Comparison of ENCODE assay signal across 1 cellular context in the genomic region with DNA sequence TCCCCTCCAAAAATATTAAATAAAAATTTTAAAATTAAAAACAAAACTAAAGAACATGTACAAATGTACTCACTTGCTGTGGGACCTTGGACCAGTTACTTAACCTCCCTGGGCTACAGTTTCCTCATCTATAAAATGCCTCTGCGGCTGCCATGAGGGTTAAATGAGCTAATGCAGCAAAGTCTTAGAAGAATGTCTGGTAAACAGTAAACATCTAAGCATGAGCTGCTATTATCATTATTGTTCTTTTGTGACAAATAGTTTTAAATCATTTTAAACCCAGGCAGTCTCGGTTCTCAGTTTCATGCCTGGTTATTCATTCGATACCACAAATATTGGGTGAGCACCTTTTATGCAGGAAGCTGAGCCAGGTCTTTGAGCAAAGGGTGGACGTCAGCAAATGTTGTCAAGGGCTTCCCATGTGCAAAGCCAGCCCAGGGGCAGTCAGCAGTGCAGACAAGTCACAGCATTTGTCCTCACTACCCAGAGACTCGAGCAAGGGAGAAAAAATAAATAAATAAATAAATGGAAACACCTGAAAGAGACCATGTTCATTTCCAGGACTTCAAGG.
TF ChIP-seq lines count a peak whose summit lies in the region.

No MANE protein-coding gene starts in this region.

TF ChIP-seq in HepG2, 621 proteins besides CTCF, POLR2A, EP300 and RAD21:
- TF ChIP-seq, protein P1, sequence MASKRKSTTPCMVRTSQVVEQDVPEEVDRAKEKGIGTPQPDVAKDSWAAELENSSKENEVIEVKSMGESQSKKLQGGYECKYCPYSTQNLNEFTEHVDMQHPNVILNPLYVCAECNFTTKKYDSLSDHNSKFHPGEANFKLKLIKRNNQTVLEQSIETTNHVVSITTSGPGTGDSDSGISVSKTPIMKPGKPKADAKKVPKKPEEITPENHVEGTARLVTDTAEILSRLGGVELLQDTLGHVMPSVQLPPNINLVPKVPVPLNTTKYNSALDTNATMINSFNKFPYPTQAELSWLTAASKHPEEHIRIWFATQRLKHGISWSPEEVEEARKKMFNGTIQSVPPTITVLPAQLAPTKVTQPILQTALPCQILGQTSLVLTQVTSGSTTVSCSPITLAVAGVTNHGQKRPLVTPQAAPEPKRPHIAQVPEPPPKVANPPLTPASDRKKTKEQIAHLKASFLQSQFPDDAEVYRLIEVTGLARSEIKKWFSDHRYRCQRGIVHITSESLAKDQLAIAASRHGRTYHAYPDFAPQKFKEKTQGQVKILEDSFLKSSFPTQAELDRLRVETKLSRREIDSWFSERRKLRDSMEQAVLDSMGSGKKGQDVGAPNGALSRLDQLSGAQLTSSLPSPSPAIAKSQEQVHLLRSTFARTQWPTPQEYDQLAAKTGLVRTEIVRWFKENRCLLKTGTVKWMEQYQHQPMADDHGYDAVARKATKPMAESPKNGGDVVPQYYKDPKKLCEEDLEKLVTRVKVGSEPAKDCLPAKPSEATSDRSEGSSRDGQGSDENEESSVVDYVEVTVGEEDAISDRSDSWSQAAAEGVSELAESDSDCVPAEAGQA (IDR thresholded peaks at IDR 0.05; ENCODE audit: low read depth) = no peak
- TF ChIP-seq, protein P1 (CRISPR knock-in tag; IDR thresholded peaks at IDR 0.05; ENCODE audit: borderline replicate concordance) = 0 out of 2 replicates have a peak, but pooled peaks have one; percentile 43
- TF ChIP-seq, protein P2, sequence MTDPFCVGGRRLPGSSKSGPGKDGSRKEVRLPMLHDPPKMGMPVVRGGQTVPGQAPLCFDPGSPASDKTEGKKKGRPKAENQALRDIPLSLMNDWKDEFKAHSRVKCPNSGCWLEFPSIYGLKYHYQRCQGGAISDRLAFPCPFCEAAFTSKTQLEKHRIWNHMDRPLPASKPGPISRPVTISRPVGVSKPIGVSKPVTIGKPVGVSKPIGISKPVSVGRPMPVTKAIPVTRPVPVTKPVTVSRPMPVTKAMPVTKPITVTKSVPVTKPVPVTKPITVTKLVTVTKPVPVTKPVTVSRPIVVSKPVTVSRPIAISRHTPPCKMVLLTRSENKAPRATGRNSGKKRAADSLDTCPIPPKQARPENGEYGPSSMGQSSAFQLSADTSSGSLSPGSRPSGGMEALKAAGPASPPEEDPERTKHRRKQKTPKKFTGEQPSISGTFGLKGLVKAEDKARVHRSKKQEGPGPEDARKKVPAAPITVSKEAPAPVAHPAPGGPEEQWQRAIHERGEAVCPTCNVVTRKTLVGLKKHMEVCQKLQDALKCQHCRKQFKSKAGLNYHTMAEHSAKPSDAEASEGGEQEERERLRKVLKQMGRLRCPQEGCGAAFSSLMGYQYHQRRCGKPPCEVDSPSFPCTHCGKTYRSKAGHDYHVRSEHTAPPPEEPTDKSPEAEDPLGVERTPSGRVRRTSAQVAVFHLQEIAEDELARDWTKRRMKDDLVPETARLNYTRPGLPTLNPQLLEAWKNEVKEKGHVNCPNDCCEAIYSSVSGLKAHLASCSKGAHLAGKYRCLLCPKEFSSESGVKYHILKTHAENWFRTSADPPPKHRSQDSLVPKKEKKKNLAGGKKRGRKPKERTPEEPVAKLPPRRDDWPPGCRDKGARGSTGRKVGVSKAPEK (CRISPR knock-in tag; IDR thresholded peaks at IDR 0.05; ENCODE audit: borderline replicate concordance) = no peak
- TF ChIP-seq KLF11 (CRISPR knock-in tag; IDR thresholded peaks at IDR 0.05) = no peak
